In the genomic region with DNA sequence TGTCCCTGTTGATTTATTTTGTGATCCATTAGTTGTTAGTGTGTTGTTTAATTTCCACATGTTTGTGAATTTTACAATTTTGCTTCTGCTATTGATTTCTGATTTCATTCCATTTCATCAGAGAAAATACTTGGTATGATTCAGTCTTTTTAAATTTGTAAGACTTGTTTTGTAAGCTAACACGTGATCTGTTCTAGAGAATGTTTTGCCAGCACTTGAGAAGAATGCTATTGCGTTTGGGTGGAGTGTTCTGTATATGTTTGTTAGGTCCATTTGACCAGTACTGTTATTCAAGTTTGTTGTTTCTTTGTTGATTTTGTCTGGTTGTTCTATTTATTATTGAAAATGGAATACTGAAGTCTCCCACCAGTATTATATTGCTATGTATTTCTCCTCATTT, we compare ENCODE assay signal across 1 cellular context.
TF ChIP-seq lines count a peak whose summit lies in the region.

No MANE protein-coding gene starts in this region.

TF ChIP-seq in WTC11, 78 proteins besides CTCF, POLR2A, EP300 and RAD21 (continued from another document):
- TF ChIP-seq, protein P1, sequence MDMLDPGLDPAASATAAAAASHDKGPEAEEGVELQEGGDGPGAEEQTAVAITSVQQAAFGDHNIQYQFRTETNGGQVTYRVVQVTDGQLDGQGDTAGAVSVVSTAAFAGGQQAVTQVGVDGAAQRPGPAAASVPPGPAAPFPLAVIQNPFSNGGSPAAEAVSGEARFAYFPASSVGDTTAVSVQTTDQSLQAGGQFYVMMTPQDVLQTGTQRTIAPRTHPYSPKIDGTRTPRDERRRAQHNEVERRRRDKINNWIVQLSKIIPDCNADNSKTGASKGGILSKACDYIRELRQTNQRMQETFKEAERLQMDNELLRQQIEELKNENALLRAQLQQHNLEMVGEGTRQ (CRISPR knock-in tag; IDR thresholded peaks at IDR 0.05), result no peak
- no peak for TF ChIP-seq ZNF317 (CRISPR knock-in tag; IDR thresholded peaks at IDR 0.05; ENCODE audit: borderline replicate concordance, low read depth)
- no peak for TF ChIP-seq JUN (CRISPR knock-in tag; IDR thresholded peaks at IDR 0.05)
- TF ChIP-seq TP53 (CRISPR knock-in tag; IDR thresholded peaks at IDR 0.05), result no peak
- TF ChIP-seq, protein P2, sequence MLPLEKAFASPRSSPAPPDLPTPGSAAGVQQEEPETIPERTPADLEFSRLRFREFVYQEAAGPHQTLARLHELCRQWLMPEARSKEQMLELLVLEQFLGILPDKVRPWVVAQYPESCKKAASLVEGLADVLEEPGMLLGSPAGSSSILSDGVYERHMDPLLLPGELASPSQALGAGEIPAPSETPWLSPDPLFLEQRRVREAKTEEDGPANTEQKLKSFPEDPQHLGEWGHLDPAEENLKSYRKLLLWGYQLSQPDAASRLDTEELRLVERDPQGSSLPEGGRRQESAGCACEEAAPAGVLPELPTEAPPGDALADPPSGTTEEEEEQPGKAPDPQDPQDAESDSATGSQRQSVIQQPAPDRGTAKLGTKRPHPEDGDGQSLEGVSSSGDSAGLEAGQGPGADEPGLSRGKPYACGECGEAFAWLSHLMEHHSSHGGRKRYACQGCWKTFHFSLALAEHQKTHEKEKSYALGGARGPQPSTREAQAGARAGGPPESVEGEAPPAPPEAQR (CRISPR knock-in tag; IDR thresholded peaks at IDR 0.05), result no peak
- TF ChIP-seq, protein P3, sequence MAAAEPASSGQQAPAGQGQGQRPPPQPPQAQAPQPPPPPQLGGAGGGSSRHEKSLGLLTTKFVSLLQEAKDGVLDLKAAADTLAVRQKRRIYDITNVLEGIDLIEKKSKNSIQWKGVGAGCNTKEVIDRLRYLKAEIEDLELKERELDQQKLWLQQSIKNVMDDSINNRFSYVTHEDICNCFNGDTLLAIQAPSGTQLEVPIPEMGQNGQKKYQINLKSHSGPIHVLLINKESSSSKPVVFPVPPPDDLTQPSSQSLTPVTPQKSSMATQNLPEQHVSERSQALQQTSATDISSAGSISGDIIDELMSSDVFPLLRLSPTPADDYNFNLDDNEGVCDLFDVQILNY (CRISPR knock-in tag; IDR thresholded peaks at IDR 0.05), result no peak
- TF ChIP-seq GABPB1 (CRISPR knock-in tag; IDR thresholded peaks at IDR 0.05), result no peak
- TF ChIP-seq ZBTB21 (CRISPR knock-in tag; IDR thresholded peaks at IDR 0.05; ENCODE audit: borderline replicate concordance), result no peak
- TF ChIP-seq, protein P4, sequence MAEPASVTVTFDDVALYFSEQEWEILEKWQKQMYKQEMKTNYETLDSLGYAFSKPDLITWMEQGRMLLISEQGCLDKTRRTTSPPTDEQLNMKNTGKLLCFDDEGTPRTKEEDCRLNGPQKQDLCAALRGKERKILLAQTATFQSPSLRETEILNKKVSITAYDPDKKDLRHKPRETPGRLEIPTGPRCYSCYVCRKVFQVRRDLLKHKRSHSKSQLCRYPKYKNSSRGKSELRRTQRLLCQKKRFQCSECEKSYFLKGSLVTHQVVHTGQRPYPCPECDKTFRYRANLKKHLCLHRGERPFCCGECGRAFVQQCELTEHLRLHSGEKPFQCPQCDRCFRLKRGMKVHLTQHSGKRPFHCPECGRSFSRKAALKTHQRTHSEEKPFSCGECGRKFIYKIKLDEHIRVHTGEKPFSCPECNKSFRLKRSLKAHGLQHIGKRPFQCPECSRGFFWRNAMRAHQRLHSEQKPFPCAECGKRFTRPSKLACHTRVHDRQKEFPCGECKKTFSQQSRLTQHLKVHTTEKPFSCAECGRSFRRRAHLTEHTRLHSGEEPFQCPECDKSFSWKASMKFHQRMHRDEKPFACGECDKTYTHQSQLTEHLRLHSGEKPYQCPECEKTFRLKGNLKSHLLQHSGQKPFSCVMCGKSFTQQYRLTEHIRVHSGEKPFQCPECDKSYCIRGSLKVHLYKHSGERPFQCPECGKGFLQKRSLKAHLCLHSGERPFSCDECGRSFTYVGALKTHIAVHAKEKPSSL (CRISPR knock-in tag; conservative IDR thresholded peaks at IDR 0.05), result no peak
- TF ChIP-seq NFE2L1 (CRISPR knock-in tag; IDR thresholded peaks at IDR 0.05), result no peak
- no peak for TF ChIP-seq NFYB (CRISPR knock-in tag; conservative IDR thresholded peaks at IDR 0.05; ENCODE audit: low read depth)
